In genomic region chr10:18660816-18661431, GRCh38 we compare ENCODE assay signal across 1 cellular context.
TF ChIP-seq lines count a peak whose summit lies in the region.

No MANE protein-coding gene starts in this region.

TF ChIP-seq in K562, 482 proteins besides CTCF, POLR2A, EP300 and RAD21 (continued from another document):
- TF ChIP-seq POLR3G (IDR thresholded peaks at IDR 0.05; ENCODE audit: extremely low read depth, insufficient read length, insufficient replicate concordance) (no peak), DPF2 (IDR thresholded peaks at IDR 0.05) (no peak), DNMT1 (IDR thresholded peaks at IDR 0.05) (no peak), ARHGAP35 (IDR thresholded peaks at IDR 0.05; ENCODE audit: partially characterized antibody) (no peak), CREB3 (tag; conservative IDR thresholded peaks at IDR 0.05; ENCODE audit: low read depth) (no peak), GABPA (tag; conservative IDR thresholded peaks at IDR 0.05; ENCODE audit: low read depth) (no peak)
